Comparison of ENCODE assay signal across 8 cellular contexts in the genomic region with DNA sequence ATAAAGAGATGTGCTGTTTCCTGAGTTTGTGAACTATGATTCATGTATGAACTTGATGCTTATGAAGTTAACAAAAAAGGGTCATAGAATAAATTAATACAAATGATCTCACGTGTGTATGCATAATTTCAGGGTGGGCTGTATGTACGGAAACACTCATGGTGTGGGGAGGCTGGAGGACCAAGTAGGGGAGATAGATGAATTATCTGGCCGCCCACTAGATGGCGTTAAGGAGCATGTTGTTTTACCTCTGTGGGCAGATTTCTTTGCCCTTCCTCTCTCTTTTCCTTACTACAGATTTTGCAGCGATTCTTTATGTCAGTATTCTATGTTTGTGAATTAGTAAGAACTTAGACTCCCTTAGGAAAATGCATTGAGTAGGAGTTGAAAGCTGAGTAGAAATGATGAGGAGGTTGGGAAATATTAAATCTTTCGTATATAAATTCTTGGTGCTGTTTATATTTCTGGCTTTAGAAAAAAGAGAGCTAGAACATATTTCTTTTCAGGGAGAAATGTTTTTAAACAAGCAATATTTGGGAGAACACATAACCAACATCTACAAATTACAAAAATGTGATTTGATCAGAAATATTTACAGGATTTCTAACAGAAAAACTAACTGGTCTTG. TPM values are rescaled to one million over a fixed set of nuclear protein-coding genes. Genes with fewer than 3 reads are reported as not detected.
DNase-seq lines count a peak whose midpoint lies in the region; ATAC-seq, FAIRE-seq and TF ChIP-seq lines count a peak whose summit lies in the region.

No MANE protein-coding gene starts in this region.

- no peaks in the 10 kb centered on the region for H4K20me1 ChIP-seq in GM12878 (ENCODE audit: control insufficient read depth, insufficient read depth)

- H3K4me3 ChIP-seq in MG63 (no peak overlapping the region), GM12878 (no peak overlapping the region), kidney epithelial cell (ENCODE audit: low read depth, low read length) (no peak overlapping the region)

- RAD21 ChIA-PET in GM12878 (lab: Charles Lee; ENCODE audit: unreplicated experiment) = interaction anchor here (0.9 to 1.0 kb wide), 2 partner anchors 380 to 406 kb away, joined by 3 to 5 read pairs; no protein-coding TSS in a partner anchor

- H3K27ac ChIP-seq in GM12878 (ENCODE audit: control insufficient read depth, insufficient read depth) = no peak overlapping the region

- TF ChIP-seq RAD21 in GM12878 (IDR thresholded peaks at IDR 0.05; ENCODE audit: insufficient read depth, low read depth, low read length) = peak; percentile 54

- SMC1A ChIA-PET in GM12878 (lab: Charles Lee; ENCODE audit: uncharacterized antibody, unreplicated experiment) = interaction anchor here (0.8 to 1.5 kb wide), 5 partner anchors 81 to 379 kb away, joined by 3 to 6 read pairs (median 3); no protein-coding TSS in a partner anchor

- H3K79me2 ChIP-seq in GM12878 (ENCODE audit: control insufficient read depth, insufficient read depth, low read length) = no peaks in the 10 kb centered on the region

- no peaks in the 10 kb centered on the region for H3K36me3 ChIP-seq in MG63
- H3K36me3 ChIP-seq in GM12878 (ENCODE audit: control insufficient read depth in 2 of 2, insufficient read depth in 2 of 2, low read length in 1 of 2) = no peaks in the 10 kb centered on the region
- no peaks in the 10 kb centered on the region for H3K36me3 ChIP-seq in kidney epithelial cell (ENCODE audit: control insufficient read depth, insufficient read depth, low read length)

- no peak overlapping the region for H2AFZ ChIP-seq in GM12878 (ENCODE audit: control insufficient read depth, low read depth, low read length)

- no peaks in the 10 kb centered on the region for H3K4me1 ChIP-seq in GM12878 (ENCODE audit: control insufficient read depth, insufficient read depth, low read length)

- POLR2A ChIA-PET in GM12878 (lab: Charles Lee) = no interaction called here

- ATAC-seq in GM21529 (IDR thresholded peaks at IDR 0.05; ENCODE audit: unreplicated experiment) (peak; percentile 88), GM12878 (peak; percentile 91)

- no peak overlapping the region for H3K4me2 ChIP-seq in GM12878 (ENCODE audit: control insufficient read depth, insufficient read depth)

- WGBS in GM12878 (ENCODE audit: insufficient coverage, insufficient replicate concordance, low lambda C conversion rate, missing lambda C conversion rate) = 13% methylated on average over 6 of the region's 6 CpGs

- no peaks in the 10 kb centered on the region for H3K27me3 ChIP-seq in MG63
- H3K27me3 ChIP-seq in GM12878 (replicated peaks in 1 of 2; ENCODE audit: control insufficient read depth in 2 of 2, insufficient read depth in 2 of 2, low read length in 1 of 2) = no peaks in the 10 kb centered on the region
- no peaks in the 10 kb centered on the region for H3K27me3 ChIP-seq in kidney epithelial cell (ENCODE audit: control insufficient read depth, insufficient read depth, low read length)

- intact Hi-C loops in GM12878 (cut with micrococcal nuclease; ENCODE audit: unreplicated experiment) = loop anchor here (1.0 to 2.0 kb wide), 2 partner anchors 379 to 405 kb away; no protein-coding TSS in a partner anchor

- no peak overlapping the region for H3K9ac ChIP-seq in GM12878 (ENCODE audit: control insufficient read depth, insufficient read depth, low read length)

- in situ Hi-C loops in GM12878 (cut with MboI) = loop anchor here (10.0 kb wide), 1 partner anchor 403 kb away; no protein-coding TSS in a partner anchor

- FAIRE-seq in GM12878 (lab: Jason Lieb, UNC) = peak; percentile 96

- CTCF ChIA-PET in GM12878 (lab: Yijun Ruan, JAX) = interaction anchor here (0.6 to 1.8 kb wide), 14 partner anchors 8 to 406 kb away, joined by 3 to 15 read pairs (median 3); a partner anchor contains a TSS

- peak; percentile 71 to 83 (median 72) for TF ChIP-seq CTCF in GM12878 (IDR thresholded peaks at IDR 0.05 in 2 of 3, conservative IDR thresholded peaks at IDR 0.05 in 1 of 3; ENCODE audit: control insufficient read depth in 2 of 3, extremely low read depth in 1 of 3, insufficient read depth in 1 of 3, low read depth in 3 of 3, low read length in 3 of 3)
- TF ChIP-seq CTCF in kidney epithelial cell (IDR thresholded peaks at IDR 0.05; ENCODE audit: insufficient read depth, low read length, poor library complexity, severe bottlenecking) = peak; percentile 75

- no TSS peak for BruUV-seq in GM12878 (replicated peaks; lab: Mats Ljungman, UMichigan)

- TF ChIP-seq POLR2A in GM12878 (IDR thresholded peaks at IDR 0.05; ENCODE audit: low read depth, low read length) = no peak

- DNase-seq in ELR (ENCODE audit: low read depth) = peak; percentile 60
- DNase-seq in MG63 = peak; percentile 18
- peak; percentile 28 for DNase-seq in T follicular helper cell (ENCODE audit: low read depth)
- DNase-seq in GM12878 (ENCODE audit: low read depth, low spot score) = no peak
- DNase-seq in kidney epithelial cell (ENCODE audit: low read depth) = no peak
- DNase-seq in stimulated activated CD4-positive, alpha-beta T cell treated with anti-CD3 and anti-CD28 coated beads, TNF-alpha, amount 100 ng/mL, for 4 hours (ENCODE audit: low read depth in 3 of 3) = peak; percentile 7 to 32 (median 9)
- no peak for DNase-seq in ecto neural progenitor cell (ENCODE audit: low spot score)

- no peak for TF ChIP-seq EP300 in GM12878 (IDR thresholded peaks at IDR 0.05; ENCODE audit: borderline replicate concordance in 1 of 2, control insufficient read depth in 1 of 2, low read depth in 2 of 2, low read length in 2 of 2)

- H3K9me3 ChIP-seq in MG63 (no peaks in the 10 kb centered on the region), GM12878 (replicated peaks; ENCODE audit: control insufficient read depth, insufficient read depth, low read length) (no peaks in the 10 kb centered on the region)

TF ChIP-seq in GM12878, 131 proteins besides CTCF, POLR2A, EP300 and RAD21:
- TF ChIP-seq SMC3 (IDR thresholded peaks at IDR 0.05; ENCODE audit: borderline replicate concordance, low read length) = peak; percentile 62; the same call in 1 of the 2 replicates
- no peak for TF ChIP-seq PAX8 (IDR thresholded peaks at IDR 0.05)

RNA-seq across cellular contexts. Expression of a gene that starts 47.4 kb away (rescaled TPM):
- total RNA-seq in MG63 (2014; rRNA removed; shearing (Covaris generic); ENCODE audit: low replicate concordance) = 5.5 and 8.9 TPM in 2 replicates
- 63.3 and 72.4 TPM in 2 replicates for total RNA-seq in GM12878 (2013; cell fraction: nucleolus; rRNA removed)
- total RNA-seq in GM12878 (2014; rRNA removed) (19.0 and 24.7 TPM in 2 replicates), GM12878 (2014; rRNA removed; fragmentation: Illumina TruSeq; extraction: Trizol) (15.7 and 17.5 TPM in 2 replicates), GM12878 (2021) (20.7 and 21.8 TPM in 2 replicates), kidney epithelial cell (26.4 and 27.1 TPM in 2 replicates)
- polyA plus RNA-seq in GM12878 (2011; ENCODE audit: low read depth) = 4.9 TPM
- polyA plus RNA-seq in GM12878 (2011; rRNA removed) (17.0 and 17.8 TPM in 2 replicates), GM12878 (2014; fragmentation: Illumina TruSeq; extraction: Trizol) (13.3 and 14.8 TPM in 2 replicates), GM12878 (2014; fragmentation: Nextera tagmentation; extraction: Ambion mirVana) (1 to 10 TPM; 3.3 to 4.7 TPM), GM12878 (2014; rRNA removed) (19.3 and 24.6 TPM in 2 replicates), GM12878 (2016; fragmentation: Nextera tagmentation; extraction: Ambion mirVana) (10 to 100 TPM; 12.3 to 13.3 TPM)
- polyA plus RNA-seq in GM12878 (2011; cell fraction: cytosol; rRNA removed) = 18.8 and 22.0 TPM in 2 replicates
- 47.4 and 53.0 TPM in 2 replicates for polyA plus RNA-seq in GM12878 (2011; cell fraction: nucleus; rRNA removed)
- 5.6 and 6.4 TPM in 2 replicates for polyA plus RNA-seq in GM12878 (2012)
- 24.1 and 32.9 TPM in 2 replicates for polyA minus RNA-seq in GM12878 (2011; rRNA and poly(A)+ RNA removed)
- 6.9 and 9.4 TPM in 2 replicates for polyA minus RNA-seq in GM12878 (2011; cell fraction: cytosol; rRNA and poly(A)+ RNA removed)
- 28.3 and 41.2 TPM in 2 replicates for polyA minus RNA-seq in GM12878 (2011; cell fraction: nucleus; rRNA and poly(A)+ RNA removed)

Comparison
In these comparisons a context has a peak if more than half of its experiments do, and no peak if none do; other contexts are left out.
1. DNase-seq: peak in ELR (single experiment), MG63 (single experiment), T follicular helper cell (single experiment) and stimulated activated CD4-positive, alpha-beta T cell treated with anti-CD3 and anti-CD28 coated beads, TNF-alpha, amount 100 ng/mL, for 4 hours (3 of 3); none in GM12878 (single experiment), kidney epithelial cell (single experiment) and ecto neural progenitor cell (single experiment).